7 cellular contexts compared by ENCODE assay signal in genomic region chr7:13615679-13616078, GRCh38.
"Had no signal": no experiment of that assay in that cellular context is flagged by ENCODE, and none has a peak within 500 bp of the region (broad histone marks: within the 10 kb centered on the region; RNA-seq: fewer than 3 reads in every experiment).

No MANE protein-coding gene starts in this region.

- H3K27ac ChIP-seq: HL-60 had no signal

- H3K9me3 ChIP-seq: HAP-1 had no signal

- ATAC-seq: GM23338, HCT116 had no signal

- H2AFZ ChIP-seq: GM23338 had no signal

- H3K4me1 ChIP-seq: HAP-1 had no signal

- DNase-seq: H7, HFFc6, KG1 had no signal

- H3K4me2 ChIP-seq: GM23338 had no signal

- H3K4me3 ChIP-seq: GM23338, HAP-1 had no signal

- H3K36me3 ChIP-seq: HAP-1 had no signal
